Comparison of ENCODE assay signal across 1 cellular context in genomic region chr10:70845261-70845660, GRCh38.
TF ChIP-seq lines count a peak whose summit lies in the region.

No MANE protein-coding gene starts in this region.

TF ChIP-seq in IMR-90, 13 proteins besides CTCF, POLR2A, EP300 and RAD21:
- TF ChIP-seq FOS (IDR thresholded peaks at IDR 0.05; ENCODE audit: low read depth, low read length) (no peak), RCOR1 (IDR thresholded peaks at IDR 0.05; ENCODE audit: insufficient replicate concordance, low read length) (no peak), RFX5 (IDR thresholded peaks at IDR 0.05; ENCODE audit: low read depth, low read length) (no peak), BHLHE40 (IDR thresholded peaks at IDR 0.05; ENCODE audit: low read depth, low read length) (no peak), MAZ (IDR thresholded peaks at IDR 0.05; ENCODE audit: borderline replicate concordance, low read depth, low read length) (no peak), SMC3 (IDR thresholded peaks at IDR 0.05; ENCODE audit: low read depth, low read length) (no peak), CEBPB (IDR thresholded peaks at IDR 0.05; ENCODE audit: low read depth, low read length) (no peak), MXI1 (IDR thresholded peaks at IDR 0.05; ENCODE audit: borderline replicate concordance, low read depth, low read length) (no peak)
